Comparison of ENCODE assay signal across 27 cellular contexts in genomic region chr10:42850931-42851330, GRCh38.
"Had no signal": no experiment of that assay in that cellular context is flagged by ENCODE, and none has a peak within 500 bp of the region (broad histone marks: within the 10 kb centered on the region; RNA-seq: fewer than 3 reads in every experiment).

No MANE protein-coding gene starts in this region.

- ATAC-seq: activated CD8-positive, alpha-beta memory T cell treated with anti-CD3 and anti-CD28 coated beads, Interleukin-2, amount 10 ng/mL, durations not matched to agents 7 days and 5 days; activated CD8-positive, alpha-beta T cell treated with anti-CD3 and anti-CD28 coated beads for 36 hours; left ventricle myocardium superior; stimulated activated naive B cell treated with anti-CD40 and anti-IgM and Interleukin-4, amounts not matched to agents 10 μg/mL and 1 μg/mL and 100 μg/mL, for 72 hours had no signal

- H3K27ac ChIP-seq: hepatocyte, neutrophil, sigmoid colon, transverse colon, WERI-Rb-1 had no signal

- H3K4me3 Mint-ChIP-seq: activated CD4-positive, alpha-beta T cell treated with anti-CD3 and anti-CD28 coated beads, Interleukin-2, amount 10 ng/mL, durations not matched to agents 7 days and 5 days; activated CD8-positive, alpha-beta memory T cell treated with anti-CD3 and anti-CD28 coated beads, Interleukin-2, amount 10 ng/mL, durations not matched to agents 7 days and 5 days; activated CD8-positive, alpha-beta T cell treated with anti-CD3 and anti-CD28 coated beads for 36 hours; activated naive CD4-positive, alpha-beta T cell treated with anti-CD3 and anti-CD28 coated beads, Interleukin-2, amount 50 U/mL, for 24 hours; activated T-helper 1 cell treated with anti-CD3 and anti-CD28 coated beads, Interleukin-12 subunit alpha, Interleukin-12 subunit beta, Interleukin-2, Interleukin-4 antibody, amounts not matched to agents 30 ng/mL and 10 ng/mL and 1 ng/mL, durations not matched to agents 14 hours and 24 hours and 36 hours; brain; dendritic cell treated with granulocyte-macrophage colony-stimulating factor and Interleukin-4, amounts not matched to agents 40 ng/mL and 50 ng/mL, for 4 days; memory B cell; nephron; stimulated activated naive B cell treated with anti-CD40 and anti-IgM and Interleukin-4, amounts not matched to agents 10 μg/mL and 1 μg/mL and 100 μg/mL, for 72 hours had no signal

- H3K9me3 Mint-ChIP-seq: activated CD4-positive, alpha-beta T cell treated with anti-CD3 and anti-CD28 coated beads, Interleukin-2, amount 10 ng/mL, durations not matched to agents 7 days and 5 days; activated CD8-positive, alpha-beta T cell treated with anti-CD3 and anti-CD28 coated beads for 36 hours; activated naive CD4-positive, alpha-beta T cell treated with anti-CD3 and anti-CD28 coated beads, Interleukin-2, amount 50 U/mL, for 24 hours; activated T-helper 1 cell treated with anti-CD3 and anti-CD28 coated beads, Interleukin-12 subunit alpha, Interleukin-12 subunit beta, Interleukin-2, Interleukin-4 antibody, amounts not matched to agents 30 ng/mL and 10 ng/mL and 1 ng/mL, durations not matched to agents 14 hours and 24 hours and 36 hours; nephron had no signal

- H3K9me3 ChIP-seq: neutrophil, transverse colon had no signal

- H3K27ac Mint-ChIP-seq: activated CD4-positive, alpha-beta T cell treated with anti-CD3 and anti-CD28 coated beads, Interleukin-2, amount 10 ng/mL, durations not matched to agents 7 days and 5 days; activated CD8-positive, alpha-beta memory T cell treated with anti-CD3 and anti-CD28 coated beads, Interleukin-2, amount 10 ng/mL, durations not matched to agents 7 days and 5 days; activated CD8-positive, alpha-beta T cell treated with anti-CD3 and anti-CD28 coated beads for 36 hours; activated naive CD4-positive, alpha-beta T cell treated with anti-CD3 and anti-CD28 coated beads, Interleukin-2, amount 50 U/mL, for 24 hours; activated T-helper 1 cell treated with anti-CD3 and anti-CD28 coated beads, Interleukin-12 subunit alpha, Interleukin-12 subunit beta, Interleukin-2, Interleukin-4 antibody, amounts not matched to agents 30 ng/mL and 10 ng/mL and 1 ng/mL, durations not matched to agents 14 hours and 24 hours and 36 hours; brain; dendritic cell treated with granulocyte-macrophage colony-stimulating factor and Interleukin-4, amounts not matched to agents 40 ng/mL and 50 ng/mL, for 4 days; memory B cell; nephron; stimulated activated naive B cell treated with anti-CD40 and anti-IgM and Interleukin-4, amounts not matched to agents 10 μg/mL and 1 μg/mL and 100 μg/mL, for 72 hours had no signal

- H3K4me3 ChIP-seq: hepatocyte, sigmoid colon, smooth muscle cell, transverse colon had no signal

- H3K4me1 Mint-ChIP-seq: activated CD4-positive, alpha-beta T cell treated with anti-CD3 and anti-CD28 coated beads, Interleukin-2, amount 10 ng/mL, durations not matched to agents 7 days and 5 days; activated CD8-positive, alpha-beta memory T cell treated with anti-CD3 and anti-CD28 coated beads, Interleukin-2, amount 10 ng/mL, durations not matched to agents 7 days and 5 days; activated naive CD4-positive, alpha-beta T cell treated with anti-CD3 and anti-CD28 coated beads, Interleukin-2, amount 50 U/mL, for 24 hours; brain; memory B cell; nephron; stimulated activated naive B cell treated with anti-CD40 and anti-IgM and Interleukin-4, amounts not matched to agents 10 μg/mL and 1 μg/mL and 100 μg/mL, for 72 hours had no signal

- H2AFZ ChIP-seq: hepatocyte had no signal

- H3K4me1 ChIP-seq: sigmoid colon, transverse colon had no signal

- H3K27me3 ChIP-seq: hepatocyte, neutrophil had no signal

- H3K36me3 ChIP-seq: neutrophil, sigmoid colon, transverse colon, WERI-Rb-1 had no signal

- H3K79me2 ChIP-seq: hepatocyte had no signal

- H3K4me2 ChIP-seq: hepatocyte, smooth muscle cell had no signal

- H3K36me3 Mint-ChIP-seq: activated CD8-positive, alpha-beta memory T cell treated with anti-CD3 and anti-CD28 coated beads, Interleukin-2, amount 10 ng/mL, durations not matched to agents 7 days and 5 days; activated naive CD4-positive, alpha-beta T cell treated with anti-CD3 and anti-CD28 coated beads, Interleukin-2, amount 50 U/mL, for 24 hours; brain; memory B cell; stimulated activated naive B cell treated with anti-CD40 and anti-IgM and Interleukin-4, amounts not matched to agents 10 μg/mL and 1 μg/mL and 100 μg/mL, for 72 hours had no signal

- DNase-seq: activated CD4-positive, alpha-beta T cell treated with anti-CD3 and anti-CD28 coated beads, Interleukin-2, amount 10 ng/mL, durations not matched to agents 7 days and 5 days; activated CD4-positive, CD25-positive, alpha-beta regulatory T cell treated with anti-CD3 and anti-CD28 coated beads, Interleukin-2, amount 50 U/mL, for 72 hours; activated CD8-positive, alpha-beta memory T cell treated with anti-CD3 and anti-CD28 coated beads, Interleukin-2, amount 10 ng/mL, durations not matched to agents 7 days and 5 days; activated CD8-positive, alpha-beta T cell treated with anti-CD3 and anti-CD28 coated beads for 36 hours; activated gamma-delta T cell; aorta; caudate nucleus; effector CD4-positive, alpha-beta T cell; glutamatergic neuron; left ventricle myocardium superior; posterior cingulate gyrus; retina; sigmoid colon; stimulated activated CD4-positive, alpha-beta T cell treated with anti-CD3 and anti-CD28 coated beads, Interleukin-15, amount 100 ng/mL, for 24 hours; stimulated activated naive B cell treated with anti-CD40 and anti-IgM and Interleukin-4, amounts not matched to agents 10 μg/mL and 1 μg/mL and 100 μg/mL, for 72 hours; T-helper 1 cell; transverse colon; WERI-Rb-1 had no signal
